11 cellular contexts compared by ENCODE assay signal in genomic region chr5:176772271-176773210, GRCh38. TPM values are rescaled to one million over a fixed set of nuclear protein-coding genes. Genes with fewer than 3 reads are reported as not detected.
"Had no signal": no experiment of that assay in that cellular context is flagged by ENCODE, and none has a peak within 500 bp of the region (broad histone marks: within the 10 kb centered on the region; RNA-seq: fewer than 3 reads in every experiment).

No MANE protein-coding gene starts in this region.

- DNase-seq: activated CD4-positive, alpha-beta T cell treated with anti-CD3 and anti-CD28 coated beads, Interleukin-2, amount 50 U/mL, for 48 hours; mesendoderm; stomach; T-helper 9 cell had no signal

- H3K27me3 ChIP-seq: ascending aorta had no signal

- H3K4me3 Mint-ChIP-seq: natural killer cell treated with Interleukin-12 subunit alpha and Interleukin-12 subunit beta and Interleukin-15 and Interleukin-18, amount 100 ng/mL, for 72 hours had no signal

- H3K36me3 Mint-ChIP-seq: natural killer cell treated with Interleukin-12 subunit alpha and Interleukin-12 subunit beta and Interleukin-15 and Interleukin-18, amount 100 ng/mL, for 72 hours had no signal

- H3K36me3 ChIP-seq: ascending aorta, breast epithelium, stomach had no signal

- H3K9me3 Mint-ChIP-seq: natural killer cell treated with Interleukin-12 subunit alpha and Interleukin-12 subunit beta and Interleukin-15 and Interleukin-18, amount 100 ng/mL, for 72 hours had no signal

- H3K27ac ChIP-seq: ascending aorta, breast epithelium, dorsolateral prefrontal cortex, SK-N-MC, stomach had no signal

- H3K4me1 ChIP-seq: ascending aorta, breast epithelium, stomach had no signal

- ATAC-seq: esophagus mucosa; natural killer cell treated with Interleukin-12 subunit alpha and Interleukin-12 subunit beta and Interleukin-15 and Interleukin-18, amount 100 ng/mL, for 72 hours had no signal

- H3K9me3 ChIP-seq: ascending aorta, breast epithelium, stomach had no signal

- H3K27ac Mint-ChIP-seq: natural killer cell treated with Interleukin-12 subunit alpha and Interleukin-12 subunit beta and Interleukin-15 and Interleukin-18, amount 100 ng/mL, for 72 hours had no signal

- H3K4me3 ChIP-seq: ascending aorta, breast epithelium, dorsolateral prefrontal cortex, SK-N-MC, smooth muscle cell, stomach had no signal

RNA-seq across cellular contexts. Expression of gene UNC5A, which starts 37.8 kb away (rescaled TPM):
- total RNA-seq: ascending aorta; esophagus mucosa; natural killer cell treated with Interleukin-12 subunit alpha and Interleukin-12 subunit beta and Interleukin-15 and Interleukin-18, amount 100 ng/mL, for 72 hours; smooth muscle cell had no signal
